20 cellular contexts compared by ENCODE assay signal in the genomic region with DNA sequence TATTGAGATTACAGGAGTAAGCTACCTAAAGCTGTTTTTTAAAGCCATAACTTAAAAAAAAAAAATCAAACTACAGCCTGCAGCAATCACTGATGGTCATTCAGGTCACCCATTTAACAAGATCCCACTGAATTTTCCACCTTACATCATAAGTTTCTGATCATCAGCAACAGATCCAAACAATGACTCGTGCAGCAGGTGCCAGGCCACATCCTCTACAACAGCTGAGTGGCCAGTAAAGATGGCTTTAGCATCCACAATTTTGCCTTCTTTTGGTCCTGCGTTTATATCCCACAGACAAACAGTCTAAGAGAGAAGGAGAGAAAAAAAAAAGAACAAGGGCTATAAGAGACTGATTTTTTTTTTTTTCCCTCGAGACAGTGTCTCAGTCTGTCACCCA. TPM values are rescaled to one million over a fixed set of nuclear protein-coding genes. Genes with fewer than 3 reads are reported as not detected.
DNase-seq lines count a peak whose midpoint lies in the region; ATAC-seq and TF ChIP-seq lines count a peak whose summit lies in the region.
"Had no signal": no experiment of that assay in that cellular context is flagged by ENCODE, and none has a peak within 500 bp of the region (broad histone marks: within the 10 kb centered on the region; RNA-seq: fewer than 3 reads in every experiment).

No MANE protein-coding gene starts in this region.

- no peak for TF ChIP-seq POLR2A in heart left ventricle (IDR thresholded peaks at IDR 0.05)

- H3K36me3 Mint-ChIP-seq in activated naive CD4-positive, alpha-beta T cell treated with anti-CD3 and anti-CD28 coated beads, Interleukin-2, amount 50 U/mL, for 72 hours = peaks cover 4 to 15% of the 10 kb centered on the region in 2 donors
- H3K36me3 Mint-ChIP-seq in activated naive CD8-positive, alpha-beta T cell treated with anti-CD3 and anti-CD28 coated beads for 36 hours = peaks cover 36% of the 10 kb centered on the region

- peak overlapping the region; percentile 55 to 79 for H3K27ac Mint-ChIP-seq in activated naive CD4-positive, alpha-beta T cell treated with anti-CD3 and anti-CD28 coated beads, Interleukin-2, amount 50 U/mL, for 72 hours
- peak overlapping the region; percentile 45 for H3K27ac Mint-ChIP-seq in activated naive CD8-positive, alpha-beta T cell treated with anti-CD3 and anti-CD28 coated beads for 36 hours

- no peaks in the 10 kb centered on the region for H3K27me3 Mint-ChIP-seq in activated naive CD8-positive, alpha-beta T cell treated with anti-CD3 and anti-CD28 coated beads for 36 hours

- no peak overlapping the region for H3K4me3 ChIP-seq in smooth muscle cell
- H3K4me3 ChIP-seq in heart left ventricle = no peak overlapping the region
- H3K4me3 ChIP-seq: GM23248, HAP-1, SK-N-MC had no signal

- H3K4me2 ChIP-seq in smooth muscle cell = no peak overlapping the region

- H3K4me1 ChIP-seq in smooth muscle cell (ENCODE audit: low read depth) = no peaks in the 10 kb centered on the region
- peaks cover 0 to 5% (median 0%) of the 10 kb centered on the region in 12 donors for H3K4me1 ChIP-seq in heart left ventricle
- H3K4me1 ChIP-seq: HAP-1 had no signal

- intact Hi-C loops in heart left ventricle (cut with DNase I) = no loop called here

- peak in 1 of 2 donors; percentile 18 for ATAC-seq in activated naive CD4-positive, alpha-beta T cell treated with anti-CD3 and anti-CD28 coated beads, Interleukin-2, amount 50 U/mL, for 72 hours
- no peak for ATAC-seq in GM18870 (IDR thresholded peaks at IDR 0.05; ENCODE audit: unreplicated experiment)
- ATAC-seq in heart left ventricle = no peak

- H3K27me3 ChIP-seq in smooth muscle cell (ENCODE audit: low read depth) = no peaks in the 10 kb centered on the region
- H3K27me3 ChIP-seq in heart left ventricle = peaks cover 0 to 15% (median 0%) of the 10 kb centered on the region in 9 donors

- peaks cover 4% of the 10 kb centered on the region for H3K9me3 ChIP-seq in smooth muscle cell (replicated peaks; ENCODE audit: low read depth)
- H3K9me3 ChIP-seq in heart left ventricle = no peaks in the 10 kb centered on the region
- H3K9me3 ChIP-seq: HAP-1 had no signal

- peaks cover 6% of the 10 kb centered on the region for H3F3A ChIP-seq in smooth muscle cell (ENCODE audit: low read depth)

- peaks cover 16% of the 10 kb centered on the region for H3K36me3 ChIP-seq in smooth muscle cell (ENCODE audit: low read depth)
- H3K36me3 ChIP-seq in heart left ventricle = peaks cover 0 to 91% (median 71%) of the 10 kb centered on the region in 9 donors

- H3K27ac ChIP-seq in smooth muscle cell (ENCODE audit: low read depth) = peak overlapping the region; percentile 32
- no peak overlapping the region for H3K27ac ChIP-seq in heart left ventricle
- H3K27ac ChIP-seq: C4-2B, GM23248, SK-N-MC had no signal

- peaks cover 54% of the 10 kb centered on the region for H3K79me2 ChIP-seq in smooth muscle cell (ENCODE audit: low read depth)

- DNase-seq in activated naive CD4-positive, alpha-beta T cell treated with anti-CD3 and anti-CD28 coated beads, Interleukin-2, amount 50 U/mL, for 72 hours (ENCODE audit: low spot score in 2 of 2) = no peak
- no peak for DNase-seq in activated naive CD4-positive, alpha-beta T cell (lab: John Stamatoyannopoulos, UW)
- DNase-seq in LHCN-M2 (ENCODE audit: low read depth) = peak; percentile 38
- no peak for DNase-seq in activated naive CD8-positive, alpha-beta T cell treated with anti-CD3 and anti-CD28 coated beads for 36 hours
- no peak for DNase-seq in smooth muscle cell (lab: John Stamatoyannopoulos, UW; ENCODE audit: unreplicated experiment)
- no peak for DNase-seq in OCI-M1 (lab: John Stamatoyannopoulos, UW)
- DNase-seq in heart left ventricle = no peak
- DNase-seq: AML-193, GDM1, NCI-H1417, NCI-H187, NCI-H2227 treated with DMSO at 0.1 percent for 48 hours, NCI-H524, NCI-H82, SHP77 had no signal

- WGBS in smooth muscle cell (ENCODE audit: low lambda C conversion rate) = 96% methylated on average over 3 of the region's 3 CpGs
- WGBS in heart left ventricle, 4 donors = 84 to 90% (median 86%) methylated on average over 3 of the region's 3 CpGs

- H4K20me1 ChIP-seq in smooth muscle cell (ENCODE audit: low read depth) = peaks cover 20% of the 10 kb centered on the region

- no peak overlapping the region for H2AFZ ChIP-seq in smooth muscle cell (ENCODE audit: low read depth)
- H2AFZ ChIP-seq: GM23248 had no signal

- TF ChIP-seq CTCF in smooth muscle cell (IDR thresholded peaks at IDR 0.05; ENCODE audit: borderline replicate concordance, insufficient read depth, poor library complexity, severe bottlenecking) = no peak
- no peak for TF ChIP-seq CTCF in heart left ventricle (IDR thresholded peaks at IDR 0.05)

- peaks cover 24% of the 10 kb centered on the region for H3K4me1 Mint-ChIP-seq in activated naive CD8-positive, alpha-beta T cell treated with anti-CD3 and anti-CD28 coated beads for 36 hours

- H3K9me3 Mint-ChIP-seq in activated naive CD4-positive, alpha-beta T cell treated with anti-CD3 and anti-CD28 coated beads, Interleukin-2, amount 50 U/mL, for 72 hours = no peaks in the 10 kb centered on the region
- peaks cover 2% of the 10 kb centered on the region for H3K9me3 Mint-ChIP-seq in activated naive CD8-positive, alpha-beta T cell treated with anti-CD3 and anti-CD28 coated beads for 36 hours

- no peak overlapping the region for H3K4me3 Mint-ChIP-seq in activated naive CD8-positive, alpha-beta T cell treated with anti-CD3 and anti-CD28 coated beads for 36 hours

- H3K9ac ChIP-seq in smooth muscle cell (ENCODE audit: low read depth) = no peak overlapping the region
- H3K9ac ChIP-seq: GM23248 had no signal

RNA-seq across cellular contexts. Expression of gene RBBP7, which starts 16.6 kb away (rescaled TPM):
- 100 to 1,000 TPM; 185 to 197 TPM for total RNA-seq in activated naive CD4-positive, alpha-beta T cell treated with anti-CD3 and anti-CD28 coated beads, Interleukin-2, amount 50 U/mL, for 72 hours
- total RNA-seq in LHCN-M2 (2014; rRNA removed) (100.0 and 112 TPM in 2 replicates), smooth muscle cell (116 and 117 TPM in 2 replicates), heart left ventricle (100 to 1,000 TPM in 6 of 9 donors, 10 to 100 TPM in 3; 88.7 to 124 (median 107) TPM)
- polyA plus RNA-seq in LHCN-M2 (2012) = 84.3 TPM
- total RNA-seq in activated naive CD8-positive, alpha-beta T cell treated with anti-CD3 and anti-CD28 coated beads for 36 hours = 100 to 1,000 TPM; 192 TPM
- polyA plus RNA-seq in smooth muscle cell (147 and 171 TPM in 2 replicates), heart left ventricle (100 to 1,000 TPM in 1 of 2 donors, 10 to 100 TPM in 1; 93.3 to 110 TPM)
